ENCODE assay signal across 8 cellular contexts in genomic region chr14:21268612-21269251, GRCh38. TPM values are rescaled to one million over a fixed set of nuclear protein-coding genes. Genes with fewer than 3 reads are reported as not detected.
A peak's percentile ranks its signal among the peaks of the same experiment; 100 is the strongest.
DNase-seq lines count a peak whose midpoint lies in the region; ATAC-seq and TF ChIP-seq lines count a peak whose summit lies in the region.

No MANE protein-coding gene starts in this region.

- peak overlapping the region; percentile 83 for H3K4me3 ChIP-seq in Jurkat, Clone E6-1 (ENCODE audit: low read length)
- H3K4me3 ChIP-seq in coronary artery (peak overlapping the region; percentile 82), mesendoderm (ENCODE audit: low read length) (peak overlapping the region; percentile 93)

- H3K36me3 ChIP-seq in mesendoderm (ENCODE audit: control insufficient read depth, insufficient read depth, low read length), result no peaks in the 10 kb centered on the region

- H3K79me2 ChIP-seq in mesendoderm (ENCODE audit: control insufficient read depth, insufficient read depth, low read length), result peaks cover 53% of the 10 kb centered on the region

- H3K79me1 ChIP-seq in mesendoderm (ENCODE audit: low read length), result no peaks in the 10 kb centered on the region

- H3K27ac ChIP-seq in coronary artery, result peak overlapping the region; percentile 95 to 99
- H3K27ac ChIP-seq in mesendoderm (ENCODE audit: low read depth, low read length), result peak overlapping the region; percentile 70

- H2BK15ac ChIP-seq in mesendoderm (replicated peaks; ENCODE audit: low read depth), result no peak overlapping the region

- H3K56ac ChIP-seq in mesendoderm (ENCODE audit: low read length), result peak overlapping the region; percentile 97

- peak overlapping the region; percentile 0 for H2BK5ac ChIP-seq in mesendoderm (ENCODE audit: low read length)

- peak overlapping the region; percentile 43 for H4K8ac ChIP-seq in mesendoderm (ENCODE audit: low read depth, low read length)

- H3K9ac ChIP-seq in mesendoderm (ENCODE audit: low read length), result peak overlapping the region; percentile 97

- H3K27me3 ChIP-seq in mesendoderm (ENCODE audit: insufficient read depth, low read length, poor library complexity), result no peaks in the 10 kb centered on the region

- H3K23ac ChIP-seq in mesendoderm (ENCODE audit: low read length), result peak overlapping the region; percentile 61

- peak overlapping the region; percentile 95 for H3K4ac ChIP-seq in mesendoderm (ENCODE audit: low read depth, low read length)

- H3K4me2 ChIP-seq in mesendoderm (ENCODE audit: low read length), result peak overlapping the region; percentile 31

- in situ Hi-C loops in SK-MEL-5 (cut with HindIII; ENCODE audit: low pct_unique_long_range_greater_than_20kb, low sequenced_read_pairs), result no loop called here

- WGBS in mesendoderm (ENCODE audit: extremely low coverage, insufficient coverage, low lambda C conversion rate), result no CpG with 5 or more reads among the region's 24 CpGs

- no peak overlapping the region for H4K5ac ChIP-seq in mesendoderm (ENCODE audit: low read length)

- peak overlapping the region; percentile 40 for H2AK5ac ChIP-seq in mesendoderm (ENCODE audit: low read length)

- peak overlapping the region; percentile 99 for H3K18ac ChIP-seq in mesendoderm (ENCODE audit: low read length)

- no peak for ATAC-seq in GM18870 (IDR thresholded peaks at IDR 0.05; ENCODE audit: unreplicated experiment)

- peaks cover 2% of the 10 kb centered on the region for H3K4me1 ChIP-seq in mesendoderm (ENCODE audit: control insufficient read depth, low read depth, low read length)

- H2BK120ac ChIP-seq in mesendoderm (ENCODE audit: low read depth, low read length), result peak overlapping the region; percentile 94

- no peak for TF ChIP-seq CTCF in coronary artery (IDR thresholded peaks at IDR 0.05)

- DNase-seq in DMS114 treated with DMSO at 0.1 percent for 48 hours (lab: John Stamatoyannopoulos, UW; ENCODE audit: unreplicated experiment) (peak; percentile 21), SK-MEL-5 (ENCODE audit: low read depth, low spot score) (peak; percentile 76), coronary artery (ENCODE audit: low spot score) (no peak), mesendoderm (peak; percentile 83), ureter (ENCODE audit: low spot score) (peak; percentile 65), mesenteric fat pad (ENCODE audit: low spot score) (no peak)
- peak; percentile 66 for DNase-seq in Jurkat, Clone E6-1 (ENCODE audit: low read depth, low spot score)

RNA-seq across cellular contexts. Expression of gene HNRNPC, which starts 0.5 kb away (rescaled TPM):
- polyA plus RNA-seq in Jurkat, Clone E6-1 (2012; ENCODE audit: insufficient read depth, insufficient read length), result 1,326 TPM
- total RNA-seq in SK-MEL-5 (2014; rRNA removed; shearing (Covaris generic)), result 520 and 523 TPM in 2 replicates
- polyA plus RNA-seq in SK-MEL-5 (2015; cell fraction: cytosol; rRNA removed), result 590 and 687 TPM in 2 replicates
- polyA plus RNA-seq in SK-MEL-5 (2015; cell fraction: nucleus; rRNA removed), result 225 and 237 TPM in 2 replicates
- polyA plus RNA-seq in mesendoderm (2013, experiment 1 of 2), result 1,460 TPM
- 1,374 TPM for polyA plus RNA-seq in mesendoderm (2013, experiment 2 of 2)
- total RNA-seq in ureter (591 TPM), mesenteric fat pad (330 TPM)

RNA-seq across cellular contexts. Expression of gene RPGRIP1, which starts 11.2 kb away (rescaled TPM):
- polyA plus RNA-seq in Jurkat, Clone E6-1 (2012; ENCODE audit: insufficient read depth, insufficient read length), result 0.64 TPM
- 0.08 and 0.21 TPM in 2 replicates for total RNA-seq in SK-MEL-5 (2014; rRNA removed; shearing (Covaris generic))
- polyA plus RNA-seq in SK-MEL-5 (2015; cell fraction: cytosol; rRNA removed), result 0.05 TPM in 1 of 2 replicates, not detected in the other
- not detected in 2 replicates for polyA plus RNA-seq in SK-MEL-5 (2015; cell fraction: nucleus; rRNA removed)
- 0.55 TPM for polyA plus RNA-seq in mesendoderm (2013, experiment 1 of 2)
- polyA plus RNA-seq in mesendoderm (2013, experiment 2 of 2), result 0.70 TPM
- total RNA-seq in ureter, result 0.49 TPM
- total RNA-seq in mesenteric fat pad, result 0.80 TPM

Comparison
In these comparisons a context has a peak if more than half of its experiments do, and no peak if none do; other contexts are left out.
1. DNase-seq: peak in DMS114 treated with DMSO at 0.1 percent for 48 hours (single experiment), Jurkat, Clone E6-1 (single experiment), SK-MEL-5 (single experiment), mesendoderm (single experiment) and ureter (single experiment); none in coronary artery (single experiment) and mesenteric fat pad (single experiment).
2. Peak in every context shown above with its lines, with median percentiles within 50 percentile points of each other: H3K4me3 ChIP-seq.